In the genomic region with DNA sequence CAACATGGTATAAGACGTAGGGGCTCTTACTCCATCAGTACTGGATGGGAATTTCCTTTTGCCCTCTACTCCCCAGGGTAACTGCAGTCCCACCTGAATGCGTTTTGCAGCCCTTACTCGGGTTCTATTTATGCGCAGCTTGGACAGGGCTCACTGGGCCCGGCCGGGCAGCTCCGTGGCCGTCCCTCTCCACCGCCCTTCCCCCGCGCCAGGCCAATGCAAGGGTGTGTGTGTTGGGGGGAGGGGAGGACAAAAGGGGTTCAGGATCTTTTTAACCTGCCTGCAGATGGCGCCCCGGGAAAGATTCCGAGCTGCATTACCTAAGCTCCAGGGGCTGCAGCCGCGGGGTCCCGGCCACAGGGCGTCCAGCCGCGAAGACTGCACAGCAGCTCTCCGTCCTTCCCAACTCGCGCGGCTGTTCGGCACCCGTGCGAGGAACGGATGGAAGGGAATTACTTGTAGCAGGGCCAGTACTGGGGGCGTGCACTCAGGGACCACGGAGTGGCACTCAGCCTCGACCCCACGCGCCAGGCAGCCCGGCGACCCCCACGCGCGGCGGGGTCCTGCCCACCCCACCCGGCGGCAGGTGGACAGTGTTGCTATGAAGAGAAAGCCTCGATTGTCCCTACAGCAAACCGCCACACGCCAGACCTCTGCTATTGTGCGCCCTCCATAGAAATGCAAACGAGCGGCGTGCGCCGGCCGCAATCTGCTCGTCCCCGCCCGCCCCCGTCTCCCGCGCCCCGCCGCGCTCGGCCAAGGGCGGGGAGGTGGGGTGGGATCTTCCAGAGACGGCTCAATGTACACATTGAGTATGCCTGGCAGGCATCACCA, we compare ENCODE assay signal across 8 cellular contexts. TPM values are rescaled to one million over a fixed set of nuclear protein-coding genes. Genes with fewer than 3 reads are reported as not detected.
DNase-seq lines count a peak whose midpoint lies in the region; ATAC-seq and TF ChIP-seq lines count a peak whose summit lies in the region.

No MANE protein-coding gene starts in this region.

- no peaks in the 10 kb centered on the region for H3K27me3 ChIP-seq in lung (ENCODE audit: control insufficient read depth, insufficient read depth)

- peaks cover 0 to 5% of the 10 kb centered on the region in 2 donors for H3K4me1 ChIP-seq in lung (ENCODE audit: control insufficient read depth in 2 of 2, insufficient read depth in 2 of 2, low read length in 2 of 2)

- 0 to 1% methylated on average over 62 to 63 of the region's 63 CpGs for WGBS in lung, 2 donors

- peak; percentile 88 for DNase-seq in NCI-H2029 treated with DMSO at 0.1 percent for 48 hours (lab: John Stamatoyannopoulos, UW)
- DNase-seq in activated CD4-positive, alpha-beta T cell treated with anti-CD3 and anti-CD28 coated beads for 1 hour = peak; percentile 15
- DNase-seq in ecto neural progenitor cell (ENCODE audit: low spot score) = peak; percentile 88
- peak; percentile 71 for DNase-seq in lung (ENCODE audit: low spot score)
- DNase-seq in stimulated activated CD4-positive, alpha-beta T cell treated with anti-CD3 and anti-CD28 coated beads, TNF-alpha, amount 100 ng/mL, for 4 hours (ENCODE audit: low read depth in 3 of 3) = peak in 2 of 3 experiments; percentile 14 to 26

- ATAC-seq in lung (ENCODE audit: insufficient read depth, low FRiP score) (peak; percentile 3), GM19035 (IDR thresholded peaks at IDR 0.05; ENCODE audit: unreplicated experiment) (no peak), GM21529 (IDR thresholded peaks at IDR 0.05; ENCODE audit: unreplicated experiment) (no peak)

- no peaks in the 10 kb centered on the region for H3K36me3 ChIP-seq in lung (ENCODE audit: control insufficient read depth in 2 of 2, insufficient read depth in 2 of 2, low read length in 2 of 2)

- no peaks in the 10 kb centered on the region for H3K9me3 ChIP-seq in lung (ENCODE audit: control insufficient read depth in 2 of 2, insufficient read depth in 1 of 2, low read length in 1 of 2)

- H3K27ac ChIP-seq in lung (ENCODE audit: low read depth in 1 of 2, low read length in 1 of 2) = peak overlapping the region; percentile 75 to 92

- TF ChIP-seq CTCF in GM12872 (IDR thresholded peaks at IDR 0.05; ENCODE audit: insufficient read depth, low read depth, low read length) = peak; percentile 47
- TF ChIP-seq CTCF in lung (IDR thresholded peaks at IDR 0.05; ENCODE audit: control extremely low read depth, extremely low read depth) = no peak

- H3K4me3 ChIP-seq in lung = no peak overlapping the region

RNA-seq across cellular contexts. Expression of gene GADD45G, which starts 1.0 kb away (rescaled TPM):
- 10 to 100 TPM in 1 of 2 donors, 1 to 10 TPM in 1; 9.9 to 36.6 TPM for total RNA-seq in lung
- 10 to 100 TPM; 30.4 to 70.3 TPM for polyA plus RNA-seq in lung

Comparison
In these comparisons a context has a peak if more than half of its experiments do, and no peak if none do; other contexts are left out.
1. DNase-seq: peak in every context shown above with its lines; median percentile 88 in NCI-H2029 treated with DMSO at 0.1 percent for 48 hours; 88 in ecto neural progenitor cell; 71 in lung; 20 in stimulated activated CD4-positive, alpha-beta T cell treated with anti-CD3 and anti-CD28 coated beads, TNF-alpha, amount 100 ng/mL, for 4 hours; 15 in activated CD4-positive, alpha-beta T cell treated with anti-CD3 and anti-CD28 coated beads for 1 hour.